ENCODE assay signal across 1 cellular context in the genomic region with DNA sequence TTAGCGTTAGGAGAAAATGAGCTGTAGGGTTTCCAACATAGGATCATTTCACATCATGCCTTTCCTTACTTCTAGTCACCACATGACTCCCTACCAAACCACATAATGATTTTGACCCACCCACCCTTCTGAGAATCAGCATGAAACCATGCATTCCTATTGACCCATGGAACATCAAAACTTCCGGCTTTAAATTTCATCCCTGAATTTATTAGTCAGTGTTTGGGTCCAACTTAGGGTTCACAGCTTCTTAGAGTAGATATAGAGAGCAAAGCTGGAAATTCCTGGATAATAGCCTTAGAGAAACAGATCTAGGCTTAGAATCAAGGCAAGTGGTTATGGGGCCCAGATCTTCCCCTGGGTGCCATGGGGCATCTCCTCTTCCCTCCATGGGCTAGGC.
TF ChIP-seq lines count a peak whose summit lies in the region.

No MANE protein-coding gene starts in this region.

TF ChIP-seq in GM23338, 12 proteins besides CTCF, POLR2A, EP300 and RAD21 (continued from another document):
- TF ChIP-seq, protein P1, sequence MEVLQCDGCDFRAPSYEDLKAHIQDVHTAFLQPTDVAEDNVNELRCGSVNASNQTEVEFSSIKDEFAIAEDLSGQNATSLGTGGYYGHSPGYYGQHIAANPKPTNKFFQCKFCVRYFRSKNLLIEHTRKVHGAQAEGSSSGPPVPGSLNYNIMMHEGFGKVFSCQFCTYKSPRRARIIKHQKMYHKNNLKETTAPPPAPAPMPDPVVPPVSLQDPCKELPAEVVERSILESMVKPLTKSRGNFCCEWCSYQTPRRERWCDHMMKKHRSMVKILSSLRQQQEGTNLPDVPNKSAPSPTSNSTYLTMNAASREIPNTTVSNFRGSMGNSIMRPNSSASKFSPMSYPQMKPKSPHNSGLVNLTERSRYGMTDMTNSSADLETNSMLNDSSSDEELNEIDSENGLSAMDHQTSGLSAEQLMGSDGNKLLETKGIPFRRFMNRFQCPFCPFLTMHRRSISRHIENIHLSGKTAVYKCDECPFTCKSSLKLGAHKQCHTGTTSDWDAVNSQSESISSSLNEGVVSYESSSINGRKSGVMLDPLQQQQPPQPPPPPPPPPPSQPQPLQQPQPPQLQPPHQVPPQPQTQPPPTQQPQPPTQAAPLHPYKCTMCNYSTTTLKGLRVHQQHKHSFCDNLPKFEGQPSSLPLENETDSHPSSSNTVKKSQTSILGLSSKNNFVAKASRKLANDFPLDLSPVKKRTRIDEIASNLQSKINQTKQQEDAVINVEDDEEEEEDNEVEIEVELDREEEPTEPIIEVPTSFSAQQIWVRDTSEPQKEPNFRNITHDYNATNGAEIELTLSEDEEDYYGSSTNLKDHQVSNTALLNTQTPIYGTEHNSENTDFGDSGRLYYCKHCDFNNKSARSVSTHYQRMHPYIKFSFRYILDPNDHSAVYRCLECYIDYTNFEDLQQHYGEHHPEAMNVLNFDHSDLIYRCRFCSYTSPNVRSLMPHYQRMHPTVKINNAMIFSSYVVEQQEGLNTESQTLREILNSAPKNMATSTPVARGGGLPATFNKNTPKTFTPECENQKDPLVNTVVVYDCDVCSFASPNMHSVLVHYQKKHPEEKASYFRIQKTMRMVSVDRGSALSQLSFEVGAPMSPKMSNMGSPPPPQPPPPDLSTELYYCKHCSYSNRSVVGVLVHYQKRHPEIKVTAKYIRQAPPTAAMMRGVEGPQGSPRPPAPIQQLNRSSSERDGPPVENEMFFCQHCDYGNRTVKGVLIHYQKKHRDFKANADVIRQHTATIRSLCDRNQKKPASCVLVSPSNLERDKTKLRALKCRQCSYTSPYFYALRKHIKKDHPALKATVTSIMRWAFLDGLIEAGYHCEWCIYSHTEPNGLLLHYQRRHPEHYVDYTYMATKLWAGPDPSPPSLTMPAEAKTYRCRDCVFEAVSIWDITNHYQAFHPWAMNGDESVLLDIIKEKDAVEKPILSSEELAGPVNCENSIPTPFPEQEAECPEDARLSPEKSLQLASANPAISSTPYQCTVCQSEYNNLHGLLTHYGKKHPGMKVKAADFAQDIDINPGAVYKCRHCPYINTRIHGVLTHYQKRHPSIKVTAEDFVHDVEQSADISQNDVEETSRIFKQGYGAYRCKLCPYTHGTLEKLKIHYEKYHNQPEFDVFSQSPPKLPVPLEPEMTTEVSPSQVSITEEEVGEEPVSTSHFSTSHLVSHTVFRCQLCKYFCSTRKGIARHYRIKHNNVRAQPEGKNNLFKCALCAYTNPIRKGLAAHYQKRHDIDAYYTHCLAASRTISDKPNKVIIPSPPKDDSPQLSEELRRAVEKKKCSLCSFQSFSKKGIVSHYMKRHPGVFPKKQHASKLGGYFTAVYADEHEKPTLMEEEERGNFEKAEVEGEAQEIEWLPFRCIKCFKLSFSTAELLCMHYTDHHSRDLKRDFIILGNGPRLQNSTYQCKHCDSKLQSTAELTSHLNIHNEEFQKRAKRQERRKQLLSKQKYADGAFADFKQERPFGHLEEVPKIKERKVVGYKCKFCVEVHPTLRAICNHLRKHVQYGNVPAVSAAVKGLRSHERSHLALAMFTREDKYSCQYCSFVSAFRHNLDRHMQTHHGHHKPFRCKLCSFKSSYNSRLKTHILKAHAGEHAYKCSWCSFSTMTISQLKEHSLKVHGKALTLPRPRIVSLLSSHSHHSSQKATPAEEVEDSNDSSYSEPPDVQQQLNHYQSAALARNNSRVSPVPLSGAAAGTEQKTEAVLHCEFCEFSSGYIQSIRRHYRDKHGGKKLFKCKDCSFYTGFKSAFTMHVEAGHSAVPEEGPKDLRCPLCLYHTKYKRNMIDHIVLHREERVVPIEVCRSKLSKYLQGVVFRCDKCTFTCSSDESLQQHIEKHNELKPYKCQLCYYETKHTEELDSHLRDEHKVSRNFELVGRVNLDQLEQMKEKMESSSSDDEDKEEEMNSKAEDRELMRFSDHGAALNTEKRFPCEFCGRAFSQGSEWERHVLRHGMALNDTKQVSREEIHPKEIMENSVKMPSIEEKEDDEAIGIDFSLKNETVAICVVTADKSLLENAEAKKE (CRISPR knock-in tag; IDR thresholded peaks at IDR 0.05), result no peak
- TF ChIP-seq EZH2phosphoT487 (IDR thresholded peaks at IDR 0.05; ENCODE audit: unreplicated experiment) (no peak), ZNF331 (CRISPR knock-in tag; IDR thresholded peaks at IDR 0.05; ENCODE audit: low read depth) (no peak), JUNB (IDR thresholded peaks at IDR 0.05; ENCODE audit: unreplicated experiment) (no peak), CREB1 (CRISPR knock-in tag; IDR thresholded peaks at IDR 0.05; ENCODE audit: low read depth) (no peak), POLR2AphosphoS5 (IDR thresholded peaks at IDR 0.05; ENCODE audit: low read depth) (no peak), ZNF114 (CRISPR knock-in tag; IDR thresholded peaks at IDR 0.05) (no peak)
- TF ChIP-seq, protein P2, sequence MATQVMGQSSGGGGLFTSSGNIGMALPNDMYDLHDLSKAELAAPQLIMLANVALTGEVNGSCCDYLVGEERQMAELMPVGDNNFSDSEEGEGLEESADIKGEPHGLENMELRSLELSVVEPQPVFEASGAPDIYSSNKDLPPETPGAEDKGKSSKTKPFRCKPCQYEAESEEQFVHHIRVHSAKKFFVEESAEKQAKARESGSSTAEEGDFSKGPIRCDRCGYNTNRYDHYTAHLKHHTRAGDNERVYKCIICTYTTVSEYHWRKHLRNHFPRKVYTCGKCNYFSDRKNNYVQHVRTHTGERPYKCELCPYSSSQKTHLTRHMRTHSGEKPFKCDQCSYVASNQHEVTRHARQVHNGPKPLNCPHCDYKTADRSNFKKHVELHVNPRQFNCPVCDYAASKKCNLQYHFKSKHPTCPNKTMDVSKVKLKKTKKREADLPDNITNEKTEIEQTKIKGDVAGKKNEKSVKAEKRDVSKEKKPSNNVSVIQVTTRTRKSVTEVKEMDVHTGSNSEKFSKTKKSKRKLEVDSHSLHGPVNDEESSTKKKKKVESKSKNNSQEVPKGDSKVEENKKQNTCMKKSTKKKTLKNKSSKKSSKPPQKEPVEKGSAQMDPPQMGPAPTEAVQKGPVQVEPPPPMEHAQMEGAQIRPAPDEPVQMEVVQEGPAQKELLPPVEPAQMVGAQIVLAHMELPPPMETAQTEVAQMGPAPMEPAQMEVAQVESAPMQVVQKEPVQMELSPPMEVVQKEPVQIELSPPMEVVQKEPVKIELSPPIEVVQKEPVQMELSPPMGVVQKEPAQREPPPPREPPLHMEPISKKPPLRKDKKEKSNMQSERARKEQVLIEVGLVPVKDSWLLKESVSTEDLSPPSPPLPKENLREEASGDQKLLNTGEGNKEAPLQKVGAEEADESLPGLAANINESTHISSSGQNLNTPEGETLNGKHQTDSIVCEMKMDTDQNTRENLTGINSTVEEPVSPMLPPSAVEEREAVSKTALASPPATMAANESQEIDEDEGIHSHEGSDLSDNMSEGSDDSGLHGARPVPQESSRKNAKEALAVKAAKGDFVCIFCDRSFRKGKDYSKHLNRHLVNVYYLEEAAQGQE (IDR thresholded peaks at IDR 0.05; ENCODE audit: unreplicated experiment), result no peak
- TF ChIP-seq, protein P3, sequence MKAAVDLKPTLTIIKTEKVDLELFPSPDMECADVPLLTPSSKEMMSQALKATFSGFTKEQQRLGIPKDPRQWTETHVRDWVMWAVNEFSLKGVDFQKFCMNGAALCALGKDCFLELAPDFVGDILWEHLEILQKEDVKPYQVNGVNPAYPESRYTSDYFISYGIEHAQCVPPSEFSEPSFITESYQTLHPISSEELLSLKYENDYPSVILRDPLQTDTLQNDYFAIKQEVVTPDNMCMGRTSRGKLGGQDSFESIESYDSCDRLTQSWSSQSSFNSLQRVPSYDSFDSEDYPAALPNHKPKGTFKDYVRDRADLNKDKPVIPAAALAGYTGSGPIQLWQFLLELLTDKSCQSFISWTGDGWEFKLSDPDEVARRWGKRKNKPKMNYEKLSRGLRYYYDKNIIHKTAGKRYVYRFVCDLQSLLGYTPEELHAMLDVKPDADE (IDR thresholded peaks at IDR 0.05), result no peak
